ENCODE assay signal across 8 cellular contexts in genomic region chr15:30625436-30626193, GRCh38.
DNase-seq lines count a peak whose midpoint lies in the region; ATAC-seq and TF ChIP-seq lines count a peak whose summit lies in the region.
"Not testable (repeated sequence)": the region's sequence is repeated elsewhere in the genome, so short reads cannot be mapped to it uniquely, and the experiment has no call there.

Gene ARHGAP11B, plus strand, starts transcription at chr15:30626128.

- not testable (repeated sequence) for H3K9me3 ChIP-seq in Caco-2; neural progenitor cell (ENCODE audit: low read depth)

- H3K27me3 ChIP-seq in Caco-2 (replicated peaks; ENCODE audit: control insufficient read depth, insufficient read depth, low read length); neural progenitor cell: not testable (repeated sequence)

- not testable (repeated sequence) for H3F3A ChIP-seq in neural progenitor cell (ENCODE audit: low read depth)

- POLR2A ChIA-PET in Caco-2 (lab: Charles Lee), result interaction anchor here (0.6 kb wide), 1 partner anchor 1989 kb away, joined by 8 read pairs; no protein-coding TSS in a partner anchor

- not testable (repeated sequence) for H3K4me1 Mint-ChIP-seq in Caco-2 (ENCODE audit: low read depth, unreplicated experiment)
- peaks cover 18% of the 10 kb centered on the region for H3K4me1 Mint-ChIP-seq in T-helper 2 cell treated with Interferon-gamma antibody and Interleukin-4, amounts not matched to agents 5 μg/mL and 100 μg/mL, for 36 hours (ENCODE audit: low read depth)
- H3K4me1 Mint-ChIP-seq in neural progenitor cell, result peaks cover 15% of the 10 kb centered on the region

- peak within 1 kb of the TSS; percentile 91 for H2AFZ ChIP-seq in neural progenitor cell (replicated peaks)

- ATAC-seq in HG03457 (IDR thresholded peaks at IDR 0.05; ENCODE audit: unreplicated experiment) (peak; percentile 73), Right ventricle myocardium superior (ENCODE audit: poor library complexity) (peak; percentile 98)

- peaks cover 14% of the 10 kb centered on the region for H3K36me3 Mint-ChIP-seq in Caco-2 (ENCODE audit: insufficient read depth, unreplicated experiment)
- H3K36me3 Mint-ChIP-seq in T-helper 2 cell treated with Interferon-gamma antibody and Interleukin-4, amounts not matched to agents 5 μg/mL and 100 μg/mL, for 36 hours (ENCODE audit: low read depth), result peaks cover 23% of the 10 kb centered on the region
- not testable (repeated sequence) for H3K36me3 Mint-ChIP-seq in neural progenitor cell

- DNase-seq in Caco-2 (peak; percentile 98), GM20000 (ENCODE audit: low spot score) (peak; percentile 74), astrocyte of the cerebellum (ENCODE audit: low read depth) (peak; percentile 97), Right ventricle myocardium superior (peak; percentile 91), neural progenitor cell (ENCODE audit: low spot score) (peak; percentile 95)
- DNase-seq in T-helper 2 cell treated with Interferon-gamma antibody and Interleukin-4, amounts not matched to agents 5 μg/mL and 100 μg/mL, for 36 hours (ENCODE audit: low spot score), result peak; percentile 96
- DNase-seq in stimulated activated CD8-positive, alpha-beta memory T cell treated with anti-CD3 and anti-CD28 coated beads, Interleukin-7, amount 100 ng/mL, for 24 hours (ENCODE audit: low read depth), result peak; percentile 90

- H3K4me3 Mint-ChIP-seq in Caco-2 (ENCODE audit: unreplicated experiment), result peak within 1 kb of the TSS; percentile 90
- H3K4me3 Mint-ChIP-seq in T-helper 2 cell treated with Interferon-gamma antibody and Interleukin-4, amounts not matched to agents 5 μg/mL and 100 μg/mL, for 36 hours, result peak within 1 kb of the TSS; percentile 93
- peak within 1 kb of the TSS; percentile 96 for H3K4me3 Mint-ChIP-seq in neural progenitor cell

- H3K36me3 ChIP-seq in Caco-2 (ENCODE audit: control insufficient read depth, insufficient read depth, low read length); neural progenitor cell: not testable (repeated sequence)

- peak in 1 of 2 experiments; percentile 14 for TF ChIP-seq CTCF in Caco-2 (IDR thresholded peaks at IDR 0.05; ENCODE audit: insufficient read depth in 1 of 2, low read depth in 1 of 2, low read length in 1 of 2, severe bottlenecking in 1 of 2, unreplicated experiment in 1 of 2)
- TF ChIP-seq CTCF in GM20000 (IDR thresholded peaks at IDR 0.05; ENCODE audit: extremely low read depth, missing control alignments); astrocyte of the cerebellum (IDR thresholded peaks at IDR 0.05; ENCODE audit: low read depth, low read length, missing control alignments): not testable (repeated sequence)
- TF ChIP-seq CTCF in neural progenitor cell (IDR thresholded peaks at IDR 0.05), result peak; percentile 7

- peaks cover 10% of the 10 kb centered on the region for H4K20me1 ChIP-seq in neural progenitor cell (ENCODE audit: low read depth)

- H3K27me3 Mint-ChIP-seq in Caco-2 (ENCODE audit: insufficient read depth, unreplicated experiment); T-helper 2 cell treated with Interferon-gamma antibody and Interleukin-4, amounts not matched to agents 5 μg/mL and 100 μg/mL, for 36 hours (ENCODE audit: low read depth); neural progenitor cell (ENCODE audit: insufficient read depth, low read depth): not testable (repeated sequence)

- TSS peak; percentile 90 for BruUV-seq in Caco-2 (replicated peaks; lab: Mats Ljungman, UMichigan)

- H3K4me1 ChIP-seq in Caco-2, neural progenitor cell: not testable (repeated sequence)

- H3K27ac ChIP-seq in neural progenitor cell, result peak within 1 kb of the TSS; percentile 84

- peak within 1 kb of the TSS; percentile 52 for H3K4me3 ChIP-seq in Caco-2 (ENCODE audit: low read depth, low read length)
- peak within 1 kb of the TSS; percentile 60 for H3K4me3 ChIP-seq in astrocyte of the cerebellum (ENCODE audit: low read depth, low read length)
- H3K4me3 ChIP-seq in neural progenitor cell, result peak within 1 kb of the TSS; percentile 65

- H3K9ac ChIP-seq in neural progenitor cell, result peak within 1 kb of the TSS; percentile 62

- H3K9me3 Mint-ChIP-seq in Caco-2 (ENCODE audit: unreplicated experiment); T-helper 2 cell treated with Interferon-gamma antibody and Interleukin-4, amounts not matched to agents 5 μg/mL and 100 μg/mL, for 36 hours; neural progenitor cell: not testable (repeated sequence)

- H3K4me2 ChIP-seq in neural progenitor cell, result peak within 1 kb of the TSS; percentile 98

- CTCF ChIA-PET in Caco-2 (lab: Charles Lee), result not testable (repeated sequence)

- H3K27ac Mint-ChIP-seq in Caco-2 (ENCODE audit: unreplicated experiment) (peak within 1 kb of the TSS; percentile 92), neural progenitor cell (peak within 1 kb of the TSS; percentile 97)
- H3K27ac Mint-ChIP-seq in T-helper 2 cell treated with Interferon-gamma antibody and Interleukin-4, amounts not matched to agents 5 μg/mL and 100 μg/mL, for 36 hours, result peak within 1 kb of the TSS; percentile 93

- in situ Hi-C loops in astrocyte of the cerebellum (cut with HindIII; ENCODE audit: low sequenced_read_pairs), result not testable (repeated sequence)

- peaks cover 64% of the 10 kb centered on the region for H3K79me2 ChIP-seq in neural progenitor cell (ENCODE audit: low read depth)

- intact Hi-C loops in Caco-2 (cut with micrococcal nuclease; ENCODE audit: unreplicated experiment); Right ventricle myocardium superior (cut with DNase I): not testable (repeated sequence)

Comparison
In these comparisons a context has a peak if more than half of its experiments do, and no peak if none do; other contexts are left out.
1. Peak in every context shown above with its lines: DNase-seq, ATAC-seq, H3K4me3 ChIP-seq and H3K27ac ChIP-seq.